ENCODE assay signal across 1 cellular context in the genomic region with DNA sequence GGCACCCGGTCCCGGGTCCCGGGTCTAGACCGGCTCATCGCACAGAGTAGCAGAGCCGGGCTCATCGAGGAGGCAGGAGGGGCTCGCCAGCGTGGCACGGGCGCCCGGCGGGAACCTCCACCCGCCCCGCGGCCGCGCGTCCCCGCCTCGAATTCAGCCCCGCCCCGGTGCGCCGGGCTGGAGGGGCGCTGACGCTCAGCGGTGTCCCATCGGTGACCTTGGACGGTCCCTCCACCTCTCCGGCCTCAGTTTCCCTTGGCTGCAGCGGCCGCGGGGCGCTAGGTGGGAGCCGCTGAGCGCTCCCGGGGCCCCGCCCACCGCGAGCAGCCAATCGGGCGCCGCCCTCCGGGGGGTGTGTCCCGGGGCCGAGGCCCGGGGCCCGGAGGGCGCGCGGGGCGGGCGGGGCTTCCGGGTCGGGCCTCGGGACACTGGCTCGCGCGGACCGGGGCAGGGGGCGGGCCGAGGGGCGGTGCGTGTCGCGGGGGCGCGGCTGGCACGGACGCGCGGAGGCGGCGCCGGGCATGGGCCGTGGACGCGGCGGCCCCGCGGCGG.
TF ChIP-seq lines count a peak whose summit lies in the region.

A gene (plus strand): TSS at position 529 of the 552 bp plus-strand sequence. CDS start 47,858 bp downstream, outside the sequence.

TF ChIP-seq in GM23338, 12 proteins besides CTCF, POLR2A, EP300 and RAD21 (continued from another document):
- TF ChIP-seq, protein P1, sequence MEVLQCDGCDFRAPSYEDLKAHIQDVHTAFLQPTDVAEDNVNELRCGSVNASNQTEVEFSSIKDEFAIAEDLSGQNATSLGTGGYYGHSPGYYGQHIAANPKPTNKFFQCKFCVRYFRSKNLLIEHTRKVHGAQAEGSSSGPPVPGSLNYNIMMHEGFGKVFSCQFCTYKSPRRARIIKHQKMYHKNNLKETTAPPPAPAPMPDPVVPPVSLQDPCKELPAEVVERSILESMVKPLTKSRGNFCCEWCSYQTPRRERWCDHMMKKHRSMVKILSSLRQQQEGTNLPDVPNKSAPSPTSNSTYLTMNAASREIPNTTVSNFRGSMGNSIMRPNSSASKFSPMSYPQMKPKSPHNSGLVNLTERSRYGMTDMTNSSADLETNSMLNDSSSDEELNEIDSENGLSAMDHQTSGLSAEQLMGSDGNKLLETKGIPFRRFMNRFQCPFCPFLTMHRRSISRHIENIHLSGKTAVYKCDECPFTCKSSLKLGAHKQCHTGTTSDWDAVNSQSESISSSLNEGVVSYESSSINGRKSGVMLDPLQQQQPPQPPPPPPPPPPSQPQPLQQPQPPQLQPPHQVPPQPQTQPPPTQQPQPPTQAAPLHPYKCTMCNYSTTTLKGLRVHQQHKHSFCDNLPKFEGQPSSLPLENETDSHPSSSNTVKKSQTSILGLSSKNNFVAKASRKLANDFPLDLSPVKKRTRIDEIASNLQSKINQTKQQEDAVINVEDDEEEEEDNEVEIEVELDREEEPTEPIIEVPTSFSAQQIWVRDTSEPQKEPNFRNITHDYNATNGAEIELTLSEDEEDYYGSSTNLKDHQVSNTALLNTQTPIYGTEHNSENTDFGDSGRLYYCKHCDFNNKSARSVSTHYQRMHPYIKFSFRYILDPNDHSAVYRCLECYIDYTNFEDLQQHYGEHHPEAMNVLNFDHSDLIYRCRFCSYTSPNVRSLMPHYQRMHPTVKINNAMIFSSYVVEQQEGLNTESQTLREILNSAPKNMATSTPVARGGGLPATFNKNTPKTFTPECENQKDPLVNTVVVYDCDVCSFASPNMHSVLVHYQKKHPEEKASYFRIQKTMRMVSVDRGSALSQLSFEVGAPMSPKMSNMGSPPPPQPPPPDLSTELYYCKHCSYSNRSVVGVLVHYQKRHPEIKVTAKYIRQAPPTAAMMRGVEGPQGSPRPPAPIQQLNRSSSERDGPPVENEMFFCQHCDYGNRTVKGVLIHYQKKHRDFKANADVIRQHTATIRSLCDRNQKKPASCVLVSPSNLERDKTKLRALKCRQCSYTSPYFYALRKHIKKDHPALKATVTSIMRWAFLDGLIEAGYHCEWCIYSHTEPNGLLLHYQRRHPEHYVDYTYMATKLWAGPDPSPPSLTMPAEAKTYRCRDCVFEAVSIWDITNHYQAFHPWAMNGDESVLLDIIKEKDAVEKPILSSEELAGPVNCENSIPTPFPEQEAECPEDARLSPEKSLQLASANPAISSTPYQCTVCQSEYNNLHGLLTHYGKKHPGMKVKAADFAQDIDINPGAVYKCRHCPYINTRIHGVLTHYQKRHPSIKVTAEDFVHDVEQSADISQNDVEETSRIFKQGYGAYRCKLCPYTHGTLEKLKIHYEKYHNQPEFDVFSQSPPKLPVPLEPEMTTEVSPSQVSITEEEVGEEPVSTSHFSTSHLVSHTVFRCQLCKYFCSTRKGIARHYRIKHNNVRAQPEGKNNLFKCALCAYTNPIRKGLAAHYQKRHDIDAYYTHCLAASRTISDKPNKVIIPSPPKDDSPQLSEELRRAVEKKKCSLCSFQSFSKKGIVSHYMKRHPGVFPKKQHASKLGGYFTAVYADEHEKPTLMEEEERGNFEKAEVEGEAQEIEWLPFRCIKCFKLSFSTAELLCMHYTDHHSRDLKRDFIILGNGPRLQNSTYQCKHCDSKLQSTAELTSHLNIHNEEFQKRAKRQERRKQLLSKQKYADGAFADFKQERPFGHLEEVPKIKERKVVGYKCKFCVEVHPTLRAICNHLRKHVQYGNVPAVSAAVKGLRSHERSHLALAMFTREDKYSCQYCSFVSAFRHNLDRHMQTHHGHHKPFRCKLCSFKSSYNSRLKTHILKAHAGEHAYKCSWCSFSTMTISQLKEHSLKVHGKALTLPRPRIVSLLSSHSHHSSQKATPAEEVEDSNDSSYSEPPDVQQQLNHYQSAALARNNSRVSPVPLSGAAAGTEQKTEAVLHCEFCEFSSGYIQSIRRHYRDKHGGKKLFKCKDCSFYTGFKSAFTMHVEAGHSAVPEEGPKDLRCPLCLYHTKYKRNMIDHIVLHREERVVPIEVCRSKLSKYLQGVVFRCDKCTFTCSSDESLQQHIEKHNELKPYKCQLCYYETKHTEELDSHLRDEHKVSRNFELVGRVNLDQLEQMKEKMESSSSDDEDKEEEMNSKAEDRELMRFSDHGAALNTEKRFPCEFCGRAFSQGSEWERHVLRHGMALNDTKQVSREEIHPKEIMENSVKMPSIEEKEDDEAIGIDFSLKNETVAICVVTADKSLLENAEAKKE (CRISPR knock-in tag; IDR thresholded peaks at IDR 0.05), result no peak
- TF ChIP-seq ZNF331 (CRISPR knock-in tag; IDR thresholded peaks at IDR 0.05; ENCODE audit: low read depth) (no peak), POLR2AphosphoS5 (IDR thresholded peaks at IDR 0.05; ENCODE audit: low read depth) (peak; percentile 44; the same call in 1 of the 2 replicates), STAT1 (IDR thresholded peaks at IDR 0.05; ENCODE audit: unreplicated experiment) (no peak)
- TF ChIP-seq, protein P2, sequence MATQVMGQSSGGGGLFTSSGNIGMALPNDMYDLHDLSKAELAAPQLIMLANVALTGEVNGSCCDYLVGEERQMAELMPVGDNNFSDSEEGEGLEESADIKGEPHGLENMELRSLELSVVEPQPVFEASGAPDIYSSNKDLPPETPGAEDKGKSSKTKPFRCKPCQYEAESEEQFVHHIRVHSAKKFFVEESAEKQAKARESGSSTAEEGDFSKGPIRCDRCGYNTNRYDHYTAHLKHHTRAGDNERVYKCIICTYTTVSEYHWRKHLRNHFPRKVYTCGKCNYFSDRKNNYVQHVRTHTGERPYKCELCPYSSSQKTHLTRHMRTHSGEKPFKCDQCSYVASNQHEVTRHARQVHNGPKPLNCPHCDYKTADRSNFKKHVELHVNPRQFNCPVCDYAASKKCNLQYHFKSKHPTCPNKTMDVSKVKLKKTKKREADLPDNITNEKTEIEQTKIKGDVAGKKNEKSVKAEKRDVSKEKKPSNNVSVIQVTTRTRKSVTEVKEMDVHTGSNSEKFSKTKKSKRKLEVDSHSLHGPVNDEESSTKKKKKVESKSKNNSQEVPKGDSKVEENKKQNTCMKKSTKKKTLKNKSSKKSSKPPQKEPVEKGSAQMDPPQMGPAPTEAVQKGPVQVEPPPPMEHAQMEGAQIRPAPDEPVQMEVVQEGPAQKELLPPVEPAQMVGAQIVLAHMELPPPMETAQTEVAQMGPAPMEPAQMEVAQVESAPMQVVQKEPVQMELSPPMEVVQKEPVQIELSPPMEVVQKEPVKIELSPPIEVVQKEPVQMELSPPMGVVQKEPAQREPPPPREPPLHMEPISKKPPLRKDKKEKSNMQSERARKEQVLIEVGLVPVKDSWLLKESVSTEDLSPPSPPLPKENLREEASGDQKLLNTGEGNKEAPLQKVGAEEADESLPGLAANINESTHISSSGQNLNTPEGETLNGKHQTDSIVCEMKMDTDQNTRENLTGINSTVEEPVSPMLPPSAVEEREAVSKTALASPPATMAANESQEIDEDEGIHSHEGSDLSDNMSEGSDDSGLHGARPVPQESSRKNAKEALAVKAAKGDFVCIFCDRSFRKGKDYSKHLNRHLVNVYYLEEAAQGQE (IDR thresholded peaks at IDR 0.05; ENCODE audit: unreplicated experiment), result no peak
TF ChIP-seq in GM23338: peak in this region for 1.
